In genomic region chr12:130796985-130797686, GRCh38 we compare ENCODE assay signal across 9 cellular contexts.
DNase-seq lines count a peak whose midpoint lies in the region; ATAC-seq lines count a peak whose summit lies in the region.
"Had no signal": no experiment of that assay in that cellular context is flagged by ENCODE, and none has a peak within 500 bp of the region (broad histone marks: within the 10 kb centered on the region; RNA-seq: fewer than 3 reads in every experiment).

No MANE protein-coding gene starts in this region.

- peaks cover 41% of the 10 kb centered on the region for H3K36me3 Mint-ChIP-seq in activated naive CD4-positive, alpha-beta T cell treated with anti-CD3 and anti-CD28 coated beads, Interleukin-2, amount 10 ng/mL, durations not matched to agents 7 days and 5 days

- ATAC-seq in GM19395 (IDR thresholded peaks at IDR 0.05; ENCODE audit: unreplicated experiment) (peak; percentile 88), HG03460 (IDR thresholded peaks at IDR 0.05; ENCODE audit: unreplicated experiment) (peak; percentile 84)

- H3K27me3 Mint-ChIP-seq in activated naive CD4-positive, alpha-beta T cell treated with anti-CD3 and anti-CD28 coated beads, Interleukin-2, amount 10 ng/mL, durations not matched to agents 7 days and 5 days: no peaks in the 10 kb centered on the region

- peaks cover 9% of the 10 kb centered on the region for H3K4me1 Mint-ChIP-seq in activated naive CD4-positive, alpha-beta T cell treated with anti-CD3 and anti-CD28 coated beads, Interleukin-2, amount 10 ng/mL, durations not matched to agents 7 days and 5 days

- H3K4me3 Mint-ChIP-seq in activated naive CD4-positive, alpha-beta T cell treated with anti-CD3 and anti-CD28 coated beads, Interleukin-2, amount 10 ng/mL, durations not matched to agents 7 days and 5 days: peak overlapping the region; percentile 2

- H3K9me3 Mint-ChIP-seq in activated naive CD4-positive, alpha-beta T cell treated with anti-CD3 and anti-CD28 coated beads, Interleukin-2, amount 10 ng/mL, durations not matched to agents 7 days and 5 days: no peaks in the 10 kb centered on the region

- CTCF ChIA-PET in activated naive CD4-positive, alpha-beta T cell treated with anti-CD3 and anti-CD28 coated beads, Interleukin-2, amount 10 ng/mL, durations not matched to agents 7 days and 5 days (lab: Charles Lee): no interaction called here

- DNase-seq in activated naive CD4-positive, alpha-beta T cell treated with anti-CD3 and anti-CD28 coated beads, Interleukin-2, amount 10 ng/mL, durations not matched to agents 7 days and 5 days: peak; percentile 40
- peak; percentile 34 to 39 for DNase-seq in stimulated activated CD8-positive, alpha-beta memory T cell treated with anti-CD3 and anti-CD28 coated beads, Interleukin-15, amount 100 ng/mL, for 48 hours (ENCODE audit: low read depth in 2 of 2)
- no peak for DNase-seq in NCI-H2029 treated with DMSO at 0.1 percent for 48 hours (lab: John Stamatoyannopoulos, UW)
- DNase-seq in iPS-NIHi11 (ENCODE audit: low spot score): no peak
- DNase-seq in NCI-H446 treated with DMSO at 0.1 percent for 48 hours (lab: John Stamatoyannopoulos, UW): no peak
- no peak for DNase-seq in Ammon's horn (ENCODE audit: low spot score)
- DNase-seq: KG1 had no signal

- peak overlapping the region; percentile 87 for H3K27ac Mint-ChIP-seq in activated naive CD4-positive, alpha-beta T cell treated with anti-CD3 and anti-CD28 coated beads, Interleukin-2, amount 10 ng/mL, durations not matched to agents 7 days and 5 days

Comparison
In these comparisons a context has a peak if more than half of its experiments do, and no peak if none do; other contexts are left out.
1. DNase-seq: peak in activated naive CD4-positive, alpha-beta T cell treated with anti-CD3 and anti-CD28 coated beads, Interleukin-2, amount 10 ng/mL, durations not matched to agents 7 days and 5 days (single experiment) and stimulated activated CD8-positive, alpha-beta memory T cell treated with anti-CD3 and anti-CD28 coated beads, Interleukin-15, amount 100 ng/mL, for 48 hours (2 of 2); none in NCI-H2029 treated with DMSO at 0.1 percent for 48 hours (single experiment), iPS-NIHi11 (single experiment), NCI-H446 treated with DMSO at 0.1 percent for 48 hours (single experiment) and Ammon's horn (single experiment).